ENCODE assay signal across 8 cellular contexts in genomic region chr10:35195361-35196306, GRCh38.
DNase-seq lines count a peak whose midpoint lies in the region; ATAC-seq and TF ChIP-seq lines count a peak whose summit lies in the region.

No MANE protein-coding gene starts in this region.

- H3K4me3 Mint-ChIP-seq in activated naive CD8-positive, alpha-beta T cell treated with anti-CD3 and anti-CD28 coated beads for 36 hours = peak overlapping the region; percentile 82

- H3K4me1 Mint-ChIP-seq in activated naive CD8-positive, alpha-beta T cell treated with anti-CD3 and anti-CD28 coated beads for 36 hours = peaks cover 33% of the 10 kb centered on the region

- TF ChIP-seq EP300 in SK-N-SH (IDR thresholded peaks at IDR 0.05; ENCODE audit: borderline replicate concordance in 1 of 2, low read depth in 1 of 2, low read length in 1 of 2) = peak in 1 of 2 experiments; percentile 19; a peak in 2 of 4 replicates

- H3K4me1 ChIP-seq in SK-N-SH (ENCODE audit: control insufficient read depth in 1 of 2, insufficient read depth in 2 of 2, low read depth in 1 of 2, low read length in 1 of 2) (peaks cover 0 to 3% of the 10 kb centered on the region in 2 experiments; a peak in 3 of 4 replicates), cardiac muscle cell (ENCODE audit: low read depth) (peaks cover 27% of the 10 kb centered on the region), upper lobe of right lung (peaks cover 4% of the 10 kb centered on the region)

- TF ChIP-seq RAD21 in SK-N-SH (IDR thresholded peaks at IDR 0.05; ENCODE audit: low read length) = peak; percentile 72

- TF ChIP-seq CTCF in SK-N-SH (IDR thresholded peaks at IDR 0.05) = peak; percentile 83
- peak; percentile 88 for TF ChIP-seq CTCF in cardiac muscle cell (IDR thresholded peaks at IDR 0.05; ENCODE audit: low read depth, low read length)
- TF ChIP-seq CTCF in upper lobe of right lung (IDR thresholded peaks at IDR 0.05) = peak; percentile 89

- H3K4me3 ChIP-seq in MG63 = peak overlapping the region; percentile 44
- peak overlapping the region; percentile 53 to 62 for H3K4me3 ChIP-seq in SK-N-SH (ENCODE audit: low read depth in 2 of 2, low read length in 1 of 2)
- peak overlapping the region; percentile 47 for H3K4me3 ChIP-seq in cardiac muscle cell
- peak overlapping the region; percentile 55 for H3K4me3 ChIP-seq in upper lobe of right lung

- peak overlapping the region; percentile 96 for H3K27ac Mint-ChIP-seq in activated naive CD8-positive, alpha-beta T cell treated with anti-CD3 and anti-CD28 coated beads for 36 hours

- no peaks in the 10 kb centered on the region; the same call in 1 of the 2 replicates for H3K36me3 ChIP-seq in MG63
- H3K36me3 ChIP-seq in SK-N-SH (replicated peaks in 1 of 2; ENCODE audit: control insufficient read depth in 1 of 2, insufficient read depth in 2 of 2, low read length in 1 of 2) = no peaks in the 10 kb centered on the region
- peaks cover 4% of the 10 kb centered on the region for H3K36me3 ChIP-seq in cardiac muscle cell
- H3K36me3 ChIP-seq in upper lobe of right lung = no peaks in the 10 kb centered on the region

- 3% methylated on average over 15 of the region's 15 CpGs for WGBS in SK-N-SH (ENCODE audit: low lambda C conversion rate)

- H3K27me3 ChIP-seq in MG63 = no peaks in the 10 kb centered on the region
- no peaks in the 10 kb centered on the region for H3K27me3 ChIP-seq in SK-N-SH (ENCODE audit: insufficient read depth)
- no peaks in the 10 kb centered on the region for H3K27me3 ChIP-seq in cardiac muscle cell
- no peaks in the 10 kb centered on the region for H3K27me3 ChIP-seq in upper lobe of right lung

- peak overlapping the region; percentile 79 for H2AFZ ChIP-seq in SK-N-SH (ENCODE audit: low read depth)

- H3K4me2 ChIP-seq in SK-N-SH = peak overlapping the region; percentile 78

- no peaks in the 10 kb centered on the region for H3K27me3 Mint-ChIP-seq in activated naive CD8-positive, alpha-beta T cell treated with anti-CD3 and anti-CD28 coated beads for 36 hours

- peaks cover 3% of the 10 kb centered on the region for H3K9me3 Mint-ChIP-seq in activated naive CD8-positive, alpha-beta T cell treated with anti-CD3 and anti-CD28 coated beads for 36 hours

- no peaks in the 10 kb centered on the region for H3K9me2 ChIP-seq in SK-N-SH

- H3K9me3 ChIP-seq in MG63 = no peaks in the 10 kb centered on the region
- H3K9me3 ChIP-seq in SK-N-SH = no peaks in the 10 kb centered on the region
- H3K9me3 ChIP-seq in cardiac muscle cell (ENCODE audit: low read depth) = no peaks in the 10 kb centered on the region
- no peaks in the 10 kb centered on the region for H3K9me3 ChIP-seq in upper lobe of right lung

- DNase-seq in GM04503 (ENCODE audit: low read depth) (peak; percentile 83), HCEC 1CT (peak; percentile 95), MG63 (peak; percentile 72), SK-N-SH (peak; percentile 70), cardiac muscle cell (ENCODE audit: low read depth in 1 of 2, low spot score in 1 of 2) (peak; percentile 88 to 98), pons (ENCODE audit: low spot score) (peak; percentile 93), upper lobe of right lung (no peak)
- DNase-seq in activated naive CD8-positive, alpha-beta T cell treated with anti-CD3 and anti-CD28 coated beads for 36 hours = peak; percentile 77

- H3K9ac ChIP-seq in SK-N-SH = peak overlapping the region; percentile 59

- no peaks in the 10 kb centered on the region for H4K20me1 ChIP-seq in SK-N-SH (ENCODE audit: insufficient read depth)

- H3F3A ChIP-seq in SK-N-SH (replicated peaks; ENCODE audit: insufficient read depth) = peaks cover 28% of the 10 kb centered on the region

- ATAC-seq in upper lobe of right lung = peak; percentile 90

- intact Hi-C loops in upper lobe of right lung (cut with DNase I) = no loop called here

- H3K36me3 Mint-ChIP-seq in activated naive CD8-positive, alpha-beta T cell treated with anti-CD3 and anti-CD28 coated beads for 36 hours = peaks cover 32% of the 10 kb centered on the region

- no peaks in the 10 kb centered on the region for H3K79me2 ChIP-seq in SK-N-SH (ENCODE audit: insufficient read depth)

- CTCF ChIA-PET in SK-N-SH (lab: Yijun Ruan, JAX) = interaction anchor here (0.6 to 2.7 kb wide), 37 partner anchors 9 to 1580 kb away, joined by 3 to 50 read pairs (median 5); partner anchors contain the start of gene CREM

- peak overlapping the region; percentile 92 to 96 for H3K27ac ChIP-seq in SK-N-SH (ENCODE audit: low read depth in 2 of 2, low read length in 1 of 2)
- peak overlapping the region; percentile 95 for H3K27ac ChIP-seq in cardiac muscle cell
- H3K27ac ChIP-seq in upper lobe of right lung = peak overlapping the region; percentile 89

- POLR2A ChIA-PET in SK-N-SH (lab: Yijun Ruan, JAX) = interaction anchor here (0.5 to 1.8 kb wide), 4 partner anchors 12 to 134 kb away, joined by 3 to 34 read pairs (median 4); partner anchors contain the start of gene CREM

TF ChIP-seq in SK-N-SH, 30 proteins besides CTCF, POLR2A, EP300 and RAD21:
- peak; percentile 39; the same call in 1 of the 2 replicates for TF ChIP-seq SMC3 (IDR thresholded peaks at IDR 0.05; ENCODE audit: low read depth, low read length)
- TF ChIP-seq POLR2AphosphoS5 (IDR thresholded peaks at IDR 0.05; ENCODE audit: low read depth, low read length) = peak; percentile 53; the same call in 1 of the 2 replicates
- no peak for TF ChIP-seq IRF3 (IDR thresholded peaks at IDR 0.05; ENCODE audit: low read depth, low read length)
- TF ChIP-seq TCF12 (IDR thresholded peaks at IDR 0.05) = peak; percentile 50
- TF ChIP-seq NRF1 (IDR thresholded peaks at IDR 0.05; ENCODE audit: low read depth, low read length) = no peak
- 0 out of 2 replicates have a peak, but pooled peaks have one; percentile 23 for TF ChIP-seq MAX (IDR thresholded peaks at IDR 0.05; ENCODE audit: low read depth)
- TF ChIP-seq PBX3 (IDR thresholded peaks at IDR 0.05) = peak; percentile 61
- peak; percentile 40; the same call in 1 of the 2 replicates for TF ChIP-seq SIN3A (IDR thresholded peaks at IDR 0.05; ENCODE audit: borderline replicate concordance, low read depth, low read length)
- TF ChIP-seq YY1 (IDR thresholded peaks at IDR 0.05; ENCODE audit: low read depth) = 0 out of 2 replicates have a peak, but pooled peaks have one; percentile 2
- TF ChIP-seq FOXM1 (IDR thresholded peaks at IDR 0.05; ENCODE audit: low read depth) = peak; percentile 38; the same call in 1 of the 2 replicates
- TF ChIP-seq TEAD4 (IDR thresholded peaks at IDR 0.05; ENCODE audit: borderline replicate concordance, insufficient read depth) = no peak
- TF ChIP-seq JUND (IDR thresholded peaks at IDR 0.05) = no peak
- peak; percentile 32; the same call in 1 of the 2 replicates for TF ChIP-seq TAF1 (IDR thresholded peaks at IDR 0.05; ENCODE audit: borderline replicate concordance, low read depth, low read length)
- TF ChIP-seq GABPA (IDR thresholded peaks at IDR 0.05; ENCODE audit: low read depth) = peak; percentile 74
- TF ChIP-seq RFX5 (IDR thresholded peaks at IDR 0.05; ENCODE audit: low read length) = no peak
- TF ChIP-seq FOSL2 (IDR thresholded peaks at IDR 0.05; ENCODE audit: borderline replicate concordance, low read depth) = peak; percentile 50; the same call in 1 of the 2 replicates
- peak; percentile 73 for TF ChIP-seq MXI1 (IDR thresholded peaks at IDR 0.05; ENCODE audit: low read depth, low read length)
- 0 out of 2 replicates have a peak, but pooled peaks have one; percentile 24 for TF ChIP-seq USF1 (IDR thresholded peaks at IDR 0.05; ENCODE audit: borderline replicate concordance, low read depth)
